ENCODE assay signal across 8 cellular contexts in the genomic region with DNA sequence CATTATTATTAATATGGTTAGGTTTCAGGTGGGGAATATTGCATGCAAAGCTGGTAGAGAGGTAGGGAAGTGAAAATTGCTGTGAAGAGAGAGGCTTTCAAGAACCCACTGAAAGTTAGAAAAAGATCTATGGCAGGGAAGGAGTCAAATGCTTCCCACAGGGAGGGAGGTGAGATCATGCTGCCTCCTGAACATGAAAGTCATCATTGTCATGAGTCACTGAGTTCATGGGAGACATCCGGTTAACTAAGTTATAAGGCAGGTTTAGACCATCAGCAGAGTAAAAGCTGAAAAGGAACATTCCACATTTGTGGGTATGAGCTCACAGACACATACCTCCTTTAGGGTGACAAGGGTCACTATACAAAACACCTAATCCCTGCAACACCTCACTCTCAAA. TPM values are rescaled to one million over a fixed set of nuclear protein-coding genes. Genes with fewer than 3 reads are reported as not detected.
DNase-seq lines count a peak whose midpoint lies in the region; ATAC-seq and TF ChIP-seq lines count a peak whose summit lies in the region.

No MANE protein-coding gene starts in this region.

- no peaks in the 10 kb centered on the region for H3K27me3 Mint-ChIP-seq in CD14-positive monocyte (ENCODE audit: low read depth in 3 of 3)

- intact Hi-C loops in CD14-positive monocyte (cut with micrococcal nuclease) = no loop called here

- no peak overlapping the region for H3K27ac Mint-ChIP-seq in CD14-positive monocyte

- peaks cover 0 to 1% (median 0%) of the 10 kb centered on the region in 7 donors for H3K9me3 Mint-ChIP-seq in CD14-positive monocyte

- H3K4me3 Mint-ChIP-seq in CD14-positive monocyte = no peak overlapping the region

- in situ Hi-C loops in Caki2 (cut with HindIII; ENCODE audit: low pct_unique_long_range_greater_than_20kb, low sequenced_read_pairs) = no loop called here

- H3K4me1 Mint-ChIP-seq in CD14-positive monocyte = no peaks in the 10 kb centered on the region

- peak; percentile 72 for DNase-seq in Caki2 (ENCODE audit: low read depth)
- DNase-seq in amniotic epithelial cell (ENCODE audit: low read depth) = peak; percentile 94
- peak; percentile 89 for DNase-seq in kidney glomerular epithelial cell (lab: John Stamatoyannopoulos, UW)
- no peak for DNase-seq in DMS79 treated with DMSO at 0.1 percent for 48 hours (lab: John Stamatoyannopoulos, UW)
- no peak for DNase-seq in CD14-positive monocyte (ENCODE audit: low spot score)

- no peak for TF ChIP-seq CTCF in CD14-positive monocyte (IDR thresholded peaks at IDR 0.05)

- ATAC-seq in HG02610 (IDR thresholded peaks at IDR 0.05; ENCODE audit: unreplicated experiment) = peak; percentile 47
- ATAC-seq in activated CD4-positive, CD25-positive, alpha-beta regulatory T cell treated with anti-CD3 and anti-CD28 coated beads, Interleukin-2, amount 50 U/mL, for 24 hours = no peak
- ATAC-seq in GM19328 (IDR thresholded peaks at IDR 0.05; ENCODE audit: unreplicated experiment) = no peak

- peaks cover 16 to 33% of the 10 kb centered on the region in 2 donors for H3K36me3 Mint-ChIP-seq in CD14-positive monocyte

RNA-seq across cellular contexts. Expression of a gene that starts 16.2 kb away (rescaled TPM):
- 41.2 and 79.5 TPM in 2 replicates for total RNA-seq in Caki2 (2014; rRNA removed; shearing (Covaris generic); ENCODE audit: low replicate concordance)
- 10 to 100 TPM in 1 of 2 donors, 1 to 10 TPM in 1; 5.5 to 12.2 TPM for polyA plus RNA-seq in CD14-positive monocyte

Comparison
In these comparisons a context has a peak if more than half of its experiments do, and no peak if none do; other contexts are left out.
1. DNase-seq: peak in Caki2 (single experiment), amniotic epithelial cell (single experiment) and kidney glomerular epithelial cell (single experiment); none in DMS79 treated with DMSO at 0.1 percent for 48 hours (single experiment) and CD14-positive monocyte (single experiment).